ENCODE assay signal across 16 cellular contexts in genomic region chr15:83928878-83929418, GRCh38.
DNase-seq lines count a peak whose midpoint lies in the region; ATAC-seq and TF ChIP-seq lines count a peak whose summit lies in the region.
"Had no signal": no experiment of that assay in that cellular context is flagged by ENCODE, and none has a peak within 500 bp of the region (broad histone marks: within the 10 kb centered on the region; RNA-seq: fewer than 3 reads in every experiment).

No MANE protein-coding gene starts in this region.

- H2BK15ac ChIP-seq in H9 (ENCODE audit: low read depth, low read length), result no peak overlapping the region

- H3K56ac ChIP-seq in H9 (ENCODE audit: insufficient read length, low read depth, low read length), result no peak overlapping the region

- H3T11ph ChIP-seq in H9 (ENCODE audit: low read length), result no peak overlapping the region

- no CpG with 5 or more reads among the region's 5 CpGs for WGBS in H9 (ENCODE audit: extremely low coverage, insufficient read length, low lambda C conversion rate)

- no peaks in the 10 kb centered on the region for H3K79me2 ChIP-seq in H9 (ENCODE audit: insufficient read depth, low read length)

- peak overlapping the region; percentile 17 for H3K4me3 Mint-ChIP-seq in natural killer cell treated with Interleukin-12 subunit alpha and Interleukin-12 subunit beta and Interleukin-15 and Interleukin-18, amount 100 ng/mL, for 72 hours
- no peak overlapping the region for H3K4me3 Mint-ChIP-seq in natural killer cell
- H3K4me3 Mint-ChIP-seq in activated T-helper 1 cell treated with anti-CD3 and anti-CD28 coated beads, Interleukin-12 subunit alpha, Interleukin-12 subunit beta, Interleukin-2, Interleukin-4 antibody, amounts not matched to agents 30 ng/mL and 10 ng/mL and 1 ng/mL, durations not matched to agents 14 hours and 24 hours and 36 hours, result peak overlapping the region; percentile 8
- no peak overlapping the region for H3K4me3 Mint-ChIP-seq in H9
- H3K4me3 Mint-ChIP-seq: activated naive CD4-positive, alpha-beta T cell treated with anti-CD3 and anti-CD28 coated beads for 36 hours; WTC11 had no signal

- H2BK5ac ChIP-seq in H9 (ENCODE audit: insufficient read length, low read length), result no peak overlapping the region

- H3K23ac ChIP-seq in H9 (ENCODE audit: insufficient read length, low read depth, low read length), result no peak overlapping the region

- H3K36me3 Mint-ChIP-seq in natural killer cell treated with Interleukin-12 subunit alpha and Interleukin-12 subunit beta and Interleukin-15 and Interleukin-18, amount 100 ng/mL, for 72 hours, result no peaks in the 10 kb centered on the region
- H3K36me3 Mint-ChIP-seq in natural killer cell (peaks cover 7% of the 10 kb centered on the region), H9 (ENCODE audit: insufficient read depth in 1 of 3, low read depth in 3 of 3) (peaks cover 0 to 2% (median 0%) of the 10 kb centered on the region in 3 experiments; a peak in 4 of 7 replicates)
- H3K36me3 Mint-ChIP-seq in activated T-helper 1 cell treated with anti-CD3 and anti-CD28 coated beads, Interleukin-12 subunit alpha, Interleukin-12 subunit beta, Interleukin-2, Interleukin-4 antibody, amounts not matched to agents 30 ng/mL and 10 ng/mL and 1 ng/mL, durations not matched to agents 14 hours and 24 hours and 36 hours (ENCODE audit: low read depth), result peaks cover 2% of the 10 kb centered on the region

- no peaks in the 10 kb centered on the region for H4K20me1 ChIP-seq in H9 (ENCODE audit: control insufficient read depth, insufficient read depth, insufficient read length)

- H3K79me1 ChIP-seq in H9 (ENCODE audit: insufficient read depth, low read depth, low read length, poor library complexity, severe bottlenecking), result no peaks in the 10 kb centered on the region

- no peak overlapping the region for H3K4ac ChIP-seq in H9 (ENCODE audit: low read depth, low read length)

- H2AK5ac ChIP-seq in H9 (ENCODE audit: insufficient read length, low read length), result no peak overlapping the region

- ATAC-seq in natural killer cell treated with Interleukin-12 subunit alpha and Interleukin-12 subunit beta and Interleukin-15 and Interleukin-18, amount 100 ng/mL, for 72 hours, result peak in 1 of 2 donors; percentile 60
- no peak for ATAC-seq in natural killer cell
- ATAC-seq in HG02973 (IDR thresholded peaks at IDR 0.05; ENCODE audit: unreplicated experiment), result peak; percentile 40
- ATAC-seq: HCT116, WTC11 had no signal

- TF ChIP-seq CTCF in natural killer cell (IDR thresholded peaks at IDR 0.05) (no peak), H9 (conservative IDR thresholded peaks at IDR 0.05) (no peak)

- H4K91ac ChIP-seq in H9 (ENCODE audit: insufficient read length, low read depth, low read length), result no peak overlapping the region

- no peaks in the 10 kb centered on the region for H3K4me1 ChIP-seq in H9 (ENCODE audit: insufficient read depth, low read length)
- H3K4me1 ChIP-seq: SJSA1, thyroid gland had no signal

- H3K9me3 Mint-ChIP-seq in natural killer cell treated with Interleukin-12 subunit alpha and Interleukin-12 subunit beta and Interleukin-15 and Interleukin-18, amount 100 ng/mL, for 72 hours, result peaks cover 6% of the 10 kb centered on the region
- peaks cover 0 to 3% of the 10 kb centered on the region in 2 donors for H3K9me3 Mint-ChIP-seq in natural killer cell
- H3K9me3 Mint-ChIP-seq in activated T-helper 1 cell treated with anti-CD3 and anti-CD28 coated beads, Interleukin-12 subunit alpha, Interleukin-12 subunit beta, Interleukin-2, Interleukin-4 antibody, amounts not matched to agents 30 ng/mL and 10 ng/mL and 1 ng/mL, durations not matched to agents 14 hours and 24 hours and 36 hours, result peaks cover 10% of the 10 kb centered on the region
- peaks cover 5 to 10% of the 10 kb centered on the region in 2 experiments for H3K9me3 Mint-ChIP-seq in H9
- H3K9me3 Mint-ChIP-seq: activated naive CD4-positive, alpha-beta T cell treated with anti-CD3 and anti-CD28 coated beads for 36 hours had no signal

- H2BK12ac ChIP-seq in H9 (ENCODE audit: insufficient read length, low read depth, low read length), result no peak overlapping the region

- H2BK120ac ChIP-seq in H9 (ENCODE audit: low read depth, low read length, poor library complexity, severe bottlenecking), result no peak overlapping the region

- no peaks in the 10 kb centered on the region for H3K27me3 ChIP-seq in H9 (ENCODE audit: insufficient read depth, low read length)
- H3K27me3 ChIP-seq: SJSA1, thyroid gland had no signal

- no peak overlapping the region for H3K9ac ChIP-seq in H9 (ENCODE audit: extremely low read depth, insufficient read length, low read length)

- H3K27me3 Mint-ChIP-seq in natural killer cell treated with Interleukin-12 subunit alpha and Interleukin-12 subunit beta and Interleukin-15 and Interleukin-18, amount 100 ng/mL, for 72 hours, result peaks cover 0 to 8% of the 10 kb centered on the region in 2 donors
- H3K27me3 Mint-ChIP-seq in natural killer cell (ENCODE audit: low read depth in 2 of 2) (peaks cover 2 to 4% of the 10 kb centered on the region in 2 donors), H9 (ENCODE audit: low read depth) (no peaks in the 10 kb centered on the region)
- no peaks in the 10 kb centered on the region for H3K27me3 Mint-ChIP-seq in activated T-helper 1 cell treated with anti-CD3 and anti-CD28 coated beads, Interleukin-12 subunit alpha, Interleukin-12 subunit beta, Interleukin-2, Interleukin-4 antibody, amounts not matched to agents 30 ng/mL and 10 ng/mL and 1 ng/mL, durations not matched to agents 14 hours and 24 hours and 36 hours (ENCODE audit: insufficient read depth)

- no peak for DNase-seq in natural killer cell treated with Interleukin-12 subunit alpha and Interleukin-12 subunit beta and Interleukin-15 and Interleukin-18, amount 100 ng/mL, for 72 hours (ENCODE audit: low spot score)
- no peak for DNase-seq in natural killer cell
- DNase-seq in activated T-helper 1 cell treated with anti-CD3 and anti-CD28 coated beads, Interleukin-12 subunit alpha, Interleukin-12 subunit beta, Interleukin-2, Interleukin-4 antibody, amounts not matched to agents 30 ng/mL and 10 ng/mL and 1 ng/mL, durations not matched to agents 14 hours and 24 hours and 36 hours (ENCODE audit: low spot score), result no peak
- no peak for DNase-seq in middle frontal gyrus (ENCODE audit: extremely low spot score, low spot score)
- DNase-seq in NCI-H226, result no peak
- DNase-seq in NCI-H1105 treated with DMSO at 0.1 percent for 48 hours (lab: John Stamatoyannopoulos, UW), result no peak
- no peak for DNase-seq in H9
- DNase-seq: activated naive CD4-positive, alpha-beta T cell treated with anti-CD3 and anti-CD28 coated beads for 36 hours; DND-41; NCI-H1105; NCI-H774; thyroid gland had no signal

- H3K14ac ChIP-seq in H9 (ENCODE audit: insufficient read depth, low read length), result no peak overlapping the region

- H3K4me2 ChIP-seq in H9 (ENCODE audit: insufficient read depth, insufficient read length, low read length), result no peak overlapping the region

- H2AFZ ChIP-seq in H9 (ENCODE audit: low read length), result no peak overlapping the region

- no peak overlapping the region for H4K8ac ChIP-seq in H9 (replicated peaks; ENCODE audit: insufficient read length, low read depth, low read length)

- H4K5ac ChIP-seq in H9 (ENCODE audit: insufficient read length, low read depth, low read length), result no peak overlapping the region

- H3K27ac Mint-ChIP-seq in natural killer cell treated with Interleukin-12 subunit alpha and Interleukin-12 subunit beta and Interleukin-15 and Interleukin-18, amount 100 ng/mL, for 72 hours, result peak overlapping the region in 1 of 2 donors; percentile 82
- H3K27ac Mint-ChIP-seq in natural killer cell (no peak overlapping the region), H9 (no peak overlapping the region; a peak in 1 of 7 replicates)
- H3K27ac Mint-ChIP-seq in activated T-helper 1 cell treated with anti-CD3 and anti-CD28 coated beads, Interleukin-12 subunit alpha, Interleukin-12 subunit beta, Interleukin-2, Interleukin-4 antibody, amounts not matched to agents 30 ng/mL and 10 ng/mL and 1 ng/mL, durations not matched to agents 14 hours and 24 hours and 36 hours, result peak overlapping the region; percentile 81
- H3K27ac Mint-ChIP-seq: WTC11 had no signal

- H3K4me1 Mint-ChIP-seq in natural killer cell treated with Interleukin-12 subunit alpha and Interleukin-12 subunit beta and Interleukin-15 and Interleukin-18, amount 100 ng/mL, for 72 hours (ENCODE audit: low read depth in 2 of 2), result peaks cover 3 to 16% of the 10 kb centered on the region in 2 donors
- H3K4me1 Mint-ChIP-seq in natural killer cell (no peaks in the 10 kb centered on the region), H9 (peaks cover 5 to 10% of the 10 kb centered on the region in 2 experiments; a peak in 3 of 4 replicates)
- peaks cover 20% of the 10 kb centered on the region for H3K4me1 Mint-ChIP-seq in activated T-helper 1 cell treated with anti-CD3 and anti-CD28 coated beads, Interleukin-12 subunit alpha, Interleukin-12 subunit beta, Interleukin-2, Interleukin-4 antibody, amounts not matched to agents 30 ng/mL and 10 ng/mL and 1 ng/mL, durations not matched to agents 14 hours and 24 hours and 36 hours (ENCODE audit: low read depth)

- intact Hi-C loops in natural killer cell (cut with micrococcal nuclease), result no loop called here
- intact Hi-C loops in activated T-helper 1 cell treated with anti-CD3 and anti-CD28 coated beads, Interleukin-12 subunit alpha, Interleukin-12 subunit beta, Interleukin-2, Interleukin-4 antibody, amounts not matched to agents 30 ng/mL and 10 ng/mL and 1 ng/mL, durations not matched to agents 14 hours and 24 hours and 36 hours (cut with micrococcal nuclease), result loop anchor here (1.0 to 10.0 kb wide), 5 partner anchors 10 to 1866 kb away; partner anchors contain the start of genes HDGFL3 and KLHL25

- no peak overlapping the region for H3K18ac ChIP-seq in H9 (ENCODE audit: insufficient read length, low read depth, low read length)

- no peak overlapping the region for H2BK20ac ChIP-seq in H9 (ENCODE audit: low read depth, low read length, poor library complexity, severe bottlenecking)

- H3K23me2 ChIP-seq in H9 (ENCODE audit: insufficient read length, low read depth, low read length, poor library complexity, severe bottlenecking), result no peaks in the 10 kb centered on the region

- H3K9me3 ChIP-seq in H9 (ENCODE audit: control insufficient read depth, low read depth, low read length), result peaks cover 4% of the 10 kb centered on the region
- H3K9me3 ChIP-seq: SJSA1, thyroid gland had no signal

- H3K27ac ChIP-seq in H9 (ENCODE audit: insufficient read length, low read depth, low read length), result no peak overlapping the region
- H3K27ac ChIP-seq: SJSA1, thyroid gland had no signal

Comparison
In these comparisons a context has a peak if more than half of its experiments do, and no peak if none do; other contexts are left out.
1. H3K4me3 Mint-ChIP-seq: peak in natural killer cell treated with Interleukin-12 subunit alpha and Interleukin-12 subunit beta and Interleukin-15 and Interleukin-18, amount 100 ng/mL, for 72 hours (single experiment) and activated T-helper 1 cell treated with anti-CD3 and anti-CD28 coated beads, Interleukin-12 subunit alpha, Interleukin-12 subunit beta, Interleukin-2, Interleukin-4 antibody, amounts not matched to agents 30 ng/mL and 10 ng/mL and 1 ng/mL, durations not matched to agents 14 hours and 24 hours and 36 hours (single experiment); none in natural killer cell (single experiment) and H9 (0 of 2).